Comparison of ENCODE assay signal across 20 cellular contexts in genomic region chr3:53074761-53075742, GRCh38. TPM values are rescaled to one million over a fixed set of nuclear protein-coding genes. Genes with fewer than 3 reads are reported as not detected.
DNase-seq lines count a peak whose midpoint lies in the region; ATAC-seq and TF ChIP-seq lines count a peak whose summit lies in the region.
"Had no signal": no experiment of that assay in that cellular context is flagged by ENCODE, and none has a peak within 500 bp of the region (broad histone marks: within the 10 kb centered on the region; RNA-seq: fewer than 3 reads in every experiment).

No MANE protein-coding gene starts in this region.

- POLR2A ChIA-PET in activated CD8-positive, alpha-beta T cell treated with anti-CD3 and anti-CD28 coated beads for 36 hours (lab: Charles Lee) = interaction anchor here (0.9 kb wide), 1 partner anchor 140 kb away, joined by 3 read pairs; no protein-coding TSS in a partner anchor
- POLR2A ChIA-PET in PC-3 (lab: Charles Lee; ENCODE audit: unreplicated experiment) = no interaction called here

- intact Hi-C loops in activated CD8-positive, alpha-beta T cell treated with anti-CD3 and anti-CD28 coated beads for 36 hours (cut with micrococcal nuclease) = loop anchor here (10.0 kb wide), 1 partner anchor 140 kb away; no protein-coding TSS in a partner anchor
- intact Hi-C loops in PC-3 (cut with micrococcal nuclease) = loop anchor here (5.0 kb wide), 1 partner anchor 333 kb away; no protein-coding TSS in a partner anchor

- no peaks in the 10 kb centered on the region for H3K36me3 Mint-ChIP-seq in activated naive CD4-positive, alpha-beta T cell treated with anti-CD3 and anti-CD28 coated beads, Interleukin-2, amount 50 U/mL, for 24 hours
- no peaks in the 10 kb centered on the region for H3K36me3 Mint-ChIP-seq in activated CD8-positive, alpha-beta T cell treated with anti-CD3 and anti-CD28 coated beads for 36 hours (ENCODE audit: low read depth)
- H3K36me3 Mint-ChIP-seq in memory B cell = peaks cover 3% of the 10 kb centered on the region
- H3K36me3 Mint-ChIP-seq: mesothelial cell of epicardium had no signal

- H3K9me3 ChIP-seq in suprapubic skin (no peaks in the 10 kb centered on the region), PC-3 (ENCODE audit: low read length) (no peaks in the 10 kb centered on the region)
- H3K9me3 ChIP-seq: adrenal gland, neutrophil, testis had no signal

- H4K20me1 ChIP-seq in PC-3 (ENCODE audit: low read length) = no peaks in the 10 kb centered on the region

- H3K4me3 Mint-ChIP-seq in activated naive CD4-positive, alpha-beta T cell treated with anti-CD3 and anti-CD28 coated beads, Interleukin-2, amount 50 U/mL, for 24 hours = no peak overlapping the region
- no peak overlapping the region for H3K4me3 Mint-ChIP-seq in activated CD8-positive, alpha-beta T cell treated with anti-CD3 and anti-CD28 coated beads for 36 hours
- no peak overlapping the region for H3K4me3 Mint-ChIP-seq in memory B cell
- H3K4me3 Mint-ChIP-seq: mesothelial cell of epicardium had no signal

- WGBS in suprapubic skin = 68% methylated on average over 6 of the region's 9 CpGs

- H3K9me3 Mint-ChIP-seq in activated naive CD4-positive, alpha-beta T cell treated with anti-CD3 and anti-CD28 coated beads, Interleukin-2, amount 50 U/mL, for 24 hours = no peaks in the 10 kb centered on the region
- no peaks in the 10 kb centered on the region for H3K9me3 Mint-ChIP-seq in activated CD8-positive, alpha-beta T cell treated with anti-CD3 and anti-CD28 coated beads for 36 hours
- H3K9me3 Mint-ChIP-seq in memory B cell = no peaks in the 10 kb centered on the region
- H3K9me3 Mint-ChIP-seq: mesothelial cell of epicardium had no signal

- H3K27me3 Mint-ChIP-seq in activated naive CD4-positive, alpha-beta T cell treated with anti-CD3 and anti-CD28 coated beads, Interleukin-2, amount 50 U/mL, for 24 hours = no peaks in the 10 kb centered on the region
- H3K27me3 Mint-ChIP-seq in activated CD8-positive, alpha-beta T cell treated with anti-CD3 and anti-CD28 coated beads for 36 hours = no peaks in the 10 kb centered on the region
- H3K27me3 Mint-ChIP-seq in memory B cell = no peaks in the 10 kb centered on the region

- H3K4me1 Mint-ChIP-seq in activated naive CD4-positive, alpha-beta T cell treated with anti-CD3 and anti-CD28 coated beads, Interleukin-2, amount 50 U/mL, for 24 hours = peaks cover 14% of the 10 kb centered on the region
- H3K4me1 Mint-ChIP-seq in activated CD8-positive, alpha-beta T cell treated with anti-CD3 and anti-CD28 coated beads for 36 hours (ENCODE audit: low read depth) = peaks cover 17% of the 10 kb centered on the region
- peaks cover 11% of the 10 kb centered on the region for H3K4me1 Mint-ChIP-seq in memory B cell

- no peaks in the 10 kb centered on the region for H3K36me3 ChIP-seq in suprapubic skin
- no peaks in the 10 kb centered on the region for H3K36me3 ChIP-seq in PC-3 (ENCODE audit: low read depth, low read length)
- H3K36me3 ChIP-seq: adrenal gland, cardiac muscle cell, neutrophil had no signal

- no peak for TF ChIP-seq POLR2A in suprapubic skin (IDR thresholded peaks at IDR 0.05)

- no peaks in the 10 kb centered on the region for H3F3A ChIP-seq in PC-3 (ENCODE audit: low read length, unreplicated experiment)

- peak overlapping the region; percentile 6 for H3K27ac Mint-ChIP-seq in activated naive CD4-positive, alpha-beta T cell treated with anti-CD3 and anti-CD28 coated beads, Interleukin-2, amount 50 U/mL, for 24 hours
- H3K27ac Mint-ChIP-seq in activated CD8-positive, alpha-beta T cell treated with anti-CD3 and anti-CD28 coated beads for 36 hours = peak overlapping the region; percentile 50
- H3K27ac Mint-ChIP-seq in memory B cell = peak overlapping the region; percentile 58
- H3K27ac Mint-ChIP-seq: mesothelial cell of epicardium had no signal

- no peak overlapping the region for H3K27ac ChIP-seq in suprapubic skin
- H3K27ac ChIP-seq in PC-3 (ENCODE audit: low read length) = no peak overlapping the region
- H3K27ac ChIP-seq: adrenal gland, cardiac muscle cell, neutrophil, testis, VCaP had no signal

- H3K9me2 ChIP-seq in PC-3 (replicated peaks; ENCODE audit: low read length) = no peaks in the 10 kb centered on the region

- no peak overlapping the region for H2AFZ ChIP-seq in PC-3 (ENCODE audit: low read length)

- no peak overlapping the region for H3K9ac ChIP-seq in PC-3 (ENCODE audit: low read length)

- DNase-seq in activated naive CD4-positive, alpha-beta T cell treated with Interleukin-2 at 50 U/mL for 16 hours = no peak
- DNase-seq in activated CD8-positive, alpha-beta T cell treated with anti-CD3 and anti-CD28 coated beads for 36 hours = no peak
- no peak for DNase-seq in memory B cell (ENCODE audit: low spot score in 2 of 2)
- peak; percentile 40 to 65 for DNase-seq in suprapubic skin (ENCODE audit: low spot score in 2 of 2)
- no peak for DNase-seq in PC-3
- no peak for DNase-seq in globus pallidus (ENCODE audit: low spot score)
- DNase-seq: activated T-cell treated with anti-CD3 and anti-CD28 coated beads, Interleukin-2, amount 50 U/mL, for 48 hours; EL; NCI-H1105; NCI-H2081 treated with DMSO at 0.1 percent for 48 hours; testis had no signal

- no peak for TF ChIP-seq EP300 in suprapubic skin (IDR thresholded peaks at IDR 0.05)

- H3K4me3 ChIP-seq in suprapubic skin (no peak overlapping the region), PC-3 (ENCODE audit: low read length) (no peak overlapping the region)
- H3K4me3 ChIP-seq: adrenal gland, cardiac muscle cell, dorsolateral prefrontal cortex, testis had no signal

- no peaks in the 10 kb centered on the region for H3K79me2 ChIP-seq in PC-3 (ENCODE audit: low read length)

- H3K4me2 ChIP-seq in PC-3 (ENCODE audit: low read length) = no peak overlapping the region

- no peak for TF ChIP-seq CTCF in activated CD8-positive, alpha-beta T cell treated with anti-CD3 and anti-CD28 coated beads for 36 hours (IDR thresholded peaks at IDR 0.05)
- TF ChIP-seq CTCF in suprapubic skin (IDR thresholded peaks at IDR 0.05) (no peak), PC-3 (conservative IDR thresholded peaks at IDR 0.05; ENCODE audit: low read depth, low read length) (no peak)

- CTCF ChIA-PET in activated CD8-positive, alpha-beta T cell treated with anti-CD3 and anti-CD28 coated beads for 36 hours (lab: Charles Lee) = interaction anchor here (0.8 kb wide), 1 partner anchor 29 kb away, joined by 3 read pairs; the partner anchor contains the start of gene SFMBT1
- CTCF ChIA-PET in PC-3 (lab: Charles Lee) = no interaction called here

- ATAC-seq in activated CD8-positive, alpha-beta T cell treated with anti-CD3 and anti-CD28 coated beads for 36 hours = no peak
- ATAC-seq in memory B cell (ENCODE audit: low read depth) (no peak), PC-3 (no peak), GM19023 (IDR thresholded peaks at IDR 0.05; ENCODE audit: unreplicated experiment) (no peak)
- ATAC-seq: Right ventricle myocardium inferior had no signal

- H3K27me3 ChIP-seq in suprapubic skin (no peaks in the 10 kb centered on the region), PC-3 (ENCODE audit: low read length) (no peaks in the 10 kb centered on the region)
- H3K27me3 ChIP-seq: adrenal gland, dorsolateral prefrontal cortex, neutrophil, testis had no signal

- H3K4me1 ChIP-seq in suprapubic skin (peaks cover 13% of the 10 kb centered on the region), PC-3 (ENCODE audit: insufficient read depth, low read length) (peaks cover 14% of the 10 kb centered on the region)

- no TSS peak for BruUV-seq in PC-3 (replicated peaks; lab: Mats Ljungman, UMichigan)

RNA-seq across cellular contexts. Expression of gene SFMBT1, which starts 29.2 kb away (rescaled TPM):
- total RNA-seq in activated CD8-positive, alpha-beta T cell treated with anti-CD3 and anti-CD28 coated beads for 36 hours = 10 to 100 TPM; 17.8 to 20.1 TPM
- 10 to 100 TPM in 3 of 4 donors, 1 to 10 TPM in 1; 9.7 to 25.5 (median 13.1) TPM for total RNA-seq in suprapubic skin
- total RNA-seq in PC-3 (2014; rRNA removed) = 10.8 and 35.6 TPM in 2 replicates

RNA-seq across cellular contexts. Expression of gene RFT1, which starts 55.2 kb away (rescaled TPM):
- 10 to 100 TPM; 42.5 to 42.9 TPM for total RNA-seq in activated CD8-positive, alpha-beta T cell treated with anti-CD3 and anti-CD28 coated beads for 36 hours
- total RNA-seq in suprapubic skin (10 to 100 TPM in 2 of 4 donors, 1 to 10 TPM in 2; 8.3 to 19.7 (median 10.2) TPM), PC-3 (2014; rRNA removed) (21.1 and 24.6 TPM in 2 replicates)

Comparison
In these comparisons a context has a peak if more than half of its experiments do, and no peak if none do; other contexts are left out.
1. H3K27ac Mint-ChIP-seq: peak in every context shown above with its lines; median percentile 58 in memory B cell; 50 in activated CD8-positive, alpha-beta T cell treated with anti-CD3 and anti-CD28 coated beads for 36 hours; 6 in activated naive CD4-positive, alpha-beta T cell treated with anti-CD3 and anti-CD28 coated beads, Interleukin-2, amount 50 U/mL, for 24 hours.
2. DNase-seq: peak in suprapubic skin (2 of 2); none in activated naive CD4-positive, alpha-beta T cell treated with Interleukin-2 at 50 U/mL for 16 hours (single experiment), activated CD8-positive, alpha-beta T cell treated with anti-CD3 and anti-CD28 coated beads for 36 hours (single experiment), memory B cell (0 of 2), PC-3 (single experiment) and globus pallidus (single experiment).